In the genomic region with DNA sequence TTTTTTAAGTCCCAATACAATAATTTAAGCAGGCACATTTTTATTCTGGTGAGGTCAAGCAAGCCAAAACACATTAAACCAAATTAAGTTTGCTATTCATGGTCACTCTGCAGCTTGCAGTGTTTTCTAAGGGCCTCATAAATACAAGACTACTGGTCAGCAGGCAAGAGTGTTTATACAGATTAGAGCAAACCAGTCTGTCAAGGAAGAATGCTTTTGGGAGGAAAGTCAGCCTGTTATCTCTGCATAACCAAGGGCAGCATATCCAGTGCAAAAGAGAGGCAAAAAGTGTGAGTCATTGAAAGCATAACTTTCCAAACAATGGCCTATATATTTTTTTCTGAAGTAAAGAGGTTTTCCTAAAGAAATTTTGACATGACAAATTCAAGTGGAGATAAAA, we compare ENCODE assay signal across 10 cellular contexts. TPM values are rescaled to one million over a fixed set of nuclear protein-coding genes. Genes with fewer than 3 reads are reported as not detected.
DNase-seq lines count a peak whose midpoint lies in the region; ATAC-seq, FAIRE-seq and TF ChIP-seq lines count a peak whose summit lies in the region.
"Had no signal": no experiment of that assay in that cellular context is flagged by ENCODE, and none has a peak within 500 bp of the region (broad histone marks: within the 10 kb centered on the region; RNA-seq: fewer than 3 reads in every experiment).

No MANE protein-coding gene starts in this region.

- H2AFZ ChIP-seq in keratinocyte (ENCODE audit: control insufficient read depth, low read length): no peak overlapping the region

- H3K27ac ChIP-seq in brain microvascular endothelial cell (peak overlapping the region; percentile 36), keratinocyte (ENCODE audit: control insufficient read depth, insufficient read depth, low read length) (peak overlapping the region; percentile 42)
- H3K27ac ChIP-seq: 22Rv1, SK-N-MC had no signal

- H4K20me1 ChIP-seq in keratinocyte (ENCODE audit: control insufficient read depth, extremely low read depth, insufficient read depth, low read length): no peaks in the 10 kb centered on the region

- DNase-seq in NCI-H748 (lab: John Stamatoyannopoulos, UW; ENCODE audit: unreplicated experiment) (peak; percentile 20), NCI-H748 treated with DMSO at 0.1 percent for 48 hours (lab: John Stamatoyannopoulos, UW) (no peak), brain microvascular endothelial cell (peak; percentile 80), keratinocyte (ENCODE audit: low read depth, low spot score) (no peak), type B pancreatic cell (ENCODE audit: extremely low spot score, unreplicated experiment) (no peak), NCI-H1048 (lab: John Stamatoyannopoulos, UW) (no peak), SIG-M5 (lab: John Stamatoyannopoulos, UW) (no peak)

- peak overlapping the region; percentile 73 for H3K27ac Mint-ChIP-seq in type B pancreatic cell

- peak overlapping the region; percentile 18 for H3K4me3 Mint-ChIP-seq in type B pancreatic cell

- in situ Hi-C loops in brain microvascular endothelial cell (cut with HindIII; ENCODE audit: low pct_ligation_motif_present, low sequenced_read_pairs): no loop called here

- peaks cover 65% of the 10 kb centered on the region for H3K4me1 ChIP-seq in keratinocyte (ENCODE audit: control insufficient read depth, extremely low read depth, insufficient read depth, low read length)

- H3K4me3 ChIP-seq in brain microvascular endothelial cell (ENCODE audit: low read depth, low read length) (no peak overlapping the region), keratinocyte (ENCODE audit: control insufficient read depth in 2 of 3, extremely low read depth in 1 of 3, insufficient read depth in 2 of 3, low read depth in 1 of 3, low read length in 3 of 3) (no peak overlapping the region)
- H3K4me3 ChIP-seq: SK-N-MC had no signal

- H3K9me3 ChIP-seq in keratinocyte (ENCODE audit: control insufficient read depth, low read depth, low read length): no peaks in the 10 kb centered on the region

- H3K36me3 Mint-ChIP-seq in type B pancreatic cell: no peaks in the 10 kb centered on the region

- H3K4me2 ChIP-seq in keratinocyte (ENCODE audit: control insufficient read depth, extremely low read depth, insufficient read depth, low read depth, low read length): peak overlapping the region; percentile 37

- H3K27me3 Mint-ChIP-seq in type B pancreatic cell: no peaks in the 10 kb centered on the region

- H3K27me3 ChIP-seq in brain microvascular endothelial cell (replicated peaks) (no peaks in the 10 kb centered on the region), keratinocyte (ENCODE audit: control insufficient read depth, extremely low read depth, insufficient read depth, low read length) (no peaks in the 10 kb centered on the region)

- ATAC-seq in HG02884 (IDR thresholded peaks at IDR 0.05; ENCODE audit: unreplicated experiment): no peak

- H3K9me1 ChIP-seq in keratinocyte (ENCODE audit: control insufficient read depth, extremely low read depth, insufficient read depth, low read length): no peaks in the 10 kb centered on the region

- peaks cover 46% of the 10 kb centered on the region for H3K4me1 Mint-ChIP-seq in type B pancreatic cell (ENCODE audit: unreplicated experiment)

- TF ChIP-seq CTCF in brain microvascular endothelial cell (IDR thresholded peaks at IDR 0.05; ENCODE audit: low read depth, low read length, missing control alignments): no peak
- no peak for TF ChIP-seq CTCF in keratinocyte (optimal IDR thresholded peaks at IDR 0.05 in 1 of 3, IDR thresholded peaks at IDR 0.05 in 1 of 3, conservative IDR thresholded peaks at IDR 0.05 in 1 of 3; ENCODE audit: extremely low read depth in 1 of 3, insufficient read depth in 2 of 3, low read length in 3 of 3)
- no peak for TF ChIP-seq CTCF in type B pancreatic cell (conservative IDR thresholded peaks at IDR 0.05)

- H3K9me3 Mint-ChIP-seq in type B pancreatic cell: no peaks in the 10 kb centered on the region

- dilution Hi-C loops in keratinocyte (cut with MboI; ENCODE audit: extremely low pct_ligation_motif_present, low sequenced_read_pairs): no loop called here

- H3K9ac ChIP-seq in keratinocyte (ENCODE audit: control insufficient read depth, extremely low read depth, insufficient read depth, low read length): no peak overlapping the region

- H3K36me3 ChIP-seq in brain microvascular endothelial cell (replicated peaks) (no peaks in the 10 kb centered on the region), keratinocyte (ENCODE audit: control insufficient read depth in 2 of 2, extremely low read depth in 1 of 2, insufficient read depth in 2 of 2, low read length in 2 of 2) (peaks cover 0 to 4% of the 10 kb centered on the region in 2 experiments)

- FAIRE-seq in keratinocyte (lab: Jason Lieb, UNC): peak; percentile 63

- H3K79me2 ChIP-seq in keratinocyte (ENCODE audit: control insufficient read depth, insufficient read depth, low read length): peaks cover 29% of the 10 kb centered on the region

RNA-seq across cellular contexts. Expression of a gene that starts 29.7 kb away (rescaled TPM):
- polyA plus RNA-seq in keratinocyte: 1.6 to 4.2 TPM (median 3.1 TPM) in 3 replicates
- 3.5 TPM for polyA plus RNA-seq in keratinocyte (2011; ENCODE audit: low read depth)
- polyA plus RNA-seq in keratinocyte (2011; cell fraction: cytosol; rRNA removed): 1.8 and 2.1 TPM in 2 replicates
- polyA plus RNA-seq in keratinocyte (2011; cell fraction: nucleus; rRNA removed): 1.8 and 2.0 TPM in 2 replicates
- polyA plus RNA-seq in keratinocyte (2012; ENCODE audit: low replicate concordance): 2.7 and 5.8 TPM in 2 replicates
- 0.59 to 2.1 TPM (median 0.66 TPM) in 3 replicates for polyA minus RNA-seq in keratinocyte
- polyA minus RNA-seq in keratinocyte (2011; cell fraction: cytosol; rRNA and poly(A)+ RNA removed): 1.2 TPM
- polyA minus RNA-seq in keratinocyte (2011; cell fraction: nucleus; rRNA and poly(A)+ RNA removed): 3.0 and 7.3 TPM in 2 replicates
- total RNA-seq in type B pancreatic cell (ENCODE audit: low replicate concordance): 18.2 and 30.4 TPM in 2 replicates

Comparison
In these comparisons a context has a peak if more than half of its experiments do, and no peak if none do; other contexts are left out.
1. DNase-seq: peak in NCI-H748 (single experiment) and brain microvascular endothelial cell (single experiment); none in NCI-H748 treated with DMSO at 0.1 percent for 48 hours (single experiment), keratinocyte (single experiment), type B pancreatic cell (single experiment), NCI-H1048 (single experiment) and SIG-M5 (single experiment).